In the genomic region with DNA sequence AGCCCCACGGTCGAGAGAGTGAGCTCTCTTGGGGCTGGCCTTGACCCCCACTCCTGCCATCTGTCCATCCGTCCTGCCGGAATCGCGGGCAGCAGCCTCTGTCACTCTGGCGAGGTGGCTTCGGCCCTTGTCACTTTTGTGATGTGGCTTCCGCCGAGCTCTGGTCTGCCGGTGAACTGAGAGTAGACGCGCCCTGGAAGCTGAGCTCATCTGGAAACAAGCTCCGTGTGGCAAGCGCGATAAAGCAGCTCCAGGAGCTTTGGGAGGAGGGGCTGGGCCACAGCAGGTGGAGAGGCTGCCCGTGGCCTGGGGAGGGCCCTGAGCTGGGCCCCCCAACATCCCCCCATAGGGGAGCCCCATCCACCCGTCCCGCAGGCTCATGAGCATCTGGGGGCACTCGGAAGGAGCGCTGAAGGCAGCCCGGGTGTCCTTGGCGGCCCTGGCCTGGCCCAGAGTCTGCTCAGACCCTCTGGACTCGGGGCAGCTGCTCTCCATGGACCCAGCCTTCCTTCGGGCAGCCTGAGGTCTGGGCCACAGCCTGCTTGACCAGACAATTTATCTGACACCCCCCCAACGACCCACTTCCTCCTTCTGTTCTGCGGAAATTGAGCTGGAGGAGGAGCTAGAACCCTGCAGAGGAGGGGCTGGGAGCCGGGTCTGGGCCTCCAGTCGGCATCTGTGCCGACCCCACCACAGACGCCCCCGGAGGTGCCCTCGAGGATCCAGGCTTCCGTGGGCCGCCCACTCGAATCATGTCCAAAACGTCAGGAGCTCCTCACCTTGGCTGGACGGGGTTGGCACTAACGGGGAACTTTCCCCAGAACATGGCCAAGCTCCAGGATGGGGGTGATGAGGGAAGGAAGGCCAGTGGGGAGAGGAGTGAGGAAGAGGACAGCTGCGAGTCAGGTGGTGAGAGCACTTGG, we compare ENCODE assay signal across 8 cellular contexts. TPM values are rescaled to one million over a fixed set of nuclear protein-coding genes. Genes with fewer than 3 reads are reported as not detected.
DNase-seq lines count a peak whose midpoint lies in the region; ATAC-seq and TF ChIP-seq lines count a peak whose summit lies in the region.

No MANE protein-coding gene starts in this region.

- intact Hi-C loops in activated B cell treated with CpG ODN at 0.5 μM for 24 hours (cut with micrococcal nuclease): no loop called here

- no peaks in the 10 kb centered on the region for H3K36me3 Mint-ChIP-seq in activated B cell treated with CpG ODN at 0.5 μM for 24 hours (ENCODE audit: low read depth)

- H3K4me1 Mint-ChIP-seq in activated B cell treated with CpG ODN at 0.5 μM for 24 hours: peaks cover 36% of the 10 kb centered on the region

- in situ Hi-C loops in KBM-7 (cut with MboI; ENCODE audit: low pct_unique_long_range_greater_than_20kb, low sequenced_read_pairs): no loop called here

- CTCF ChIA-PET in activated B cell treated with CpG ODN at 0.5 μM for 24 hours (lab: Charles Lee): no interaction called here

- H3K9me3 Mint-ChIP-seq in activated B cell treated with CpG ODN at 0.5 μM for 24 hours: no peaks in the 10 kb centered on the region

- DNase-seq in KBM-7: peak; percentile 51
- DNase-seq in activated B cell treated with CpG ODN at 0.5 μM for 24 hours: peak; percentile 39
- peak; percentile 67 to 78 for DNase-seq in erythroblast (lab: John Stamatoyannopoulos, UW)
- peak; percentile 57 to 58 for DNase-seq in stimulated activated CD4-positive, alpha-beta T cell treated with anti-CD3 and anti-CD28 coated beads, Interleukin-2, amount 100 ng/mL, for 24 hours
- DNase-seq in superior temporal gyrus (ENCODE audit: extremely low spot score): no peak
- no peak for DNase-seq in kidney glomerular epithelial cell (lab: John Stamatoyannopoulos, UW)
- DNase-seq in NCI-H446 (lab: John Stamatoyannopoulos, UW): no peak

- peak overlapping the region; percentile 72 for H3K4me3 Mint-ChIP-seq in activated B cell treated with CpG ODN at 0.5 μM for 24 hours

- H3K27me3 Mint-ChIP-seq in activated B cell treated with CpG ODN at 0.5 μM for 24 hours: no peaks in the 10 kb centered on the region

- TF ChIP-seq POLR2A in erythroblast (IDR thresholded peaks at IDR 0.05; ENCODE audit: low read length): no peak

- POLR2A ChIA-PET in activated B cell treated with CpG ODN at 0.5 μM for 24 hours (lab: Charles Lee): interaction anchor here (0.5 to 1.4 kb wide), 4 partner anchors 68 to 620 kb away, joined by 3 to 7 read pairs (median 4); no protein-coding TSS in a partner anchor

- ATAC-seq in activated B cell treated with CpG ODN at 0.5 μM for 24 hours (ENCODE audit: low read depth) (peak; percentile 72), HG02678 (IDR thresholded peaks at IDR 0.05; ENCODE audit: unreplicated experiment) (no peak)

- TF ChIP-seq CTCF in activated B cell treated with CpG ODN at 0.5 μM for 24 hours (IDR thresholded peaks at IDR 0.05): no peak

- peak overlapping the region; percentile 78 for H3K27ac Mint-ChIP-seq in activated B cell treated with CpG ODN at 0.5 μM for 24 hours

RNA-seq across cellular contexts. Expression of a gene that starts 59.1 kb away (rescaled TPM):
- 7.4 and 10.7 TPM in 2 replicates for total RNA-seq in activated B cell treated with CpG ODN at 0.5 μM for 24 hours

Comparison
In these comparisons a context has a peak if more than half of its experiments do, and no peak if none do; other contexts are left out.
1. DNase-seq: peak in KBM-7 (single experiment), activated B cell treated with CpG ODN at 0.5 μM for 24 hours (single experiment), erythroblast (2 of 2) and stimulated activated CD4-positive, alpha-beta T cell treated with anti-CD3 and anti-CD28 coated beads, Interleukin-2, amount 100 ng/mL, for 24 hours (2 of 2); none in superior temporal gyrus (single experiment), kidney glomerular epithelial cell (single experiment) and NCI-H446 (0 of 2).